16 cellular contexts compared by ENCODE assay signal in genomic region chr17:21170829-21171228, GRCh38. TPM values are rescaled to one million over a fixed set of nuclear protein-coding genes. Genes with fewer than 3 reads are reported as not detected.
DNase-seq lines count a peak whose midpoint lies in the region; ATAC-seq, FAIRE-seq and TF ChIP-seq lines count a peak whose summit lies in the region.
"Had no signal": no experiment of that assay in that cellular context is flagged by ENCODE, and none has a peak within 500 bp of the region (broad histone marks: within the 10 kb centered on the region; RNA-seq: fewer than 3 reads in every experiment).

No MANE protein-coding gene starts in this region.

- no peak for DNase-seq in CD4-positive, CD25-positive, alpha-beta regulatory T cell
- no peak for DNase-seq in HTR-8/SVneo (ENCODE audit: insufficient read length, low spot score)
- peak; percentile 17 for DNase-seq in ecto neural progenitor cell (ENCODE audit: low spot score)
- DNase-seq in gastrocnemius medialis = no peak
- no peak for DNase-seq in foreskin fibroblast
- DNase-seq in dorsolateral prefrontal cortex = no peak
- DNase-seq in NCI-H2081 treated with DMSO at 0.1 percent for 48 hours (lab: John Stamatoyannopoulos, UW) = no peak
- DNase-seq: CD4-positive, alpha-beta T cell; esophagus squamous epithelium; kidney; NCI-H1105; NK-92 treated with Interleukin-12 subunit alpha and Interleukin-12 subunit beta, amount 100 ng/mL, for 24 hours; stimulated activated CD4-positive, alpha-beta T cell treated with anti-CD3 and anti-CD28 coated beads, Interleukin-15, amount 100 ng/mL, for 24 hours had no signal

- peaks cover 15% of the 10 kb centered on the region for H3K36me3 ChIP-seq in CD4-positive, CD25-positive, alpha-beta regulatory T cell (ENCODE audit: control insufficient read depth, insufficient read depth, low read length)
- no peaks in the 10 kb centered on the region for H3K36me3 ChIP-seq in gastrocnemius medialis

- H3K9me3 Mint-ChIP-seq in CD4-positive, CD25-positive, alpha-beta regulatory T cell = no peaks in the 10 kb centered on the region
- H3K9me3 Mint-ChIP-seq: CD4-positive, alpha-beta T cell had no signal

- H3K27ac ChIP-seq in CD4-positive, CD25-positive, alpha-beta regulatory T cell (ENCODE audit: insufficient read depth, low read length, poor library complexity, severe bottlenecking) = no peak overlapping the region
- peak overlapping the region; percentile 92 to 98 (median 96) for H3K27ac ChIP-seq in gastrocnemius medialis
- H3K27ac ChIP-seq in dorsolateral prefrontal cortex = no peak overlapping the region
- H3K27ac ChIP-seq: KMS-11 had no signal

- H3K4me1 Mint-ChIP-seq in CD4-positive, CD25-positive, alpha-beta regulatory T cell = peaks cover 0 to 17% (median 12%) of the 10 kb centered on the region in 4 donors

- no peak overlapping the region for H3K4me3 ChIP-seq in CD4-positive, CD25-positive, alpha-beta regulatory T cell (ENCODE audit: low read depth, low read length)
- H3K4me3 ChIP-seq in gastrocnemius medialis = no peak overlapping the region
- H3K4me3 ChIP-seq in foreskin fibroblast (ENCODE audit: low read depth in 1 of 2, low read length in 2 of 2) = no peak overlapping the region
- no peak overlapping the region for H3K4me3 ChIP-seq in dorsolateral prefrontal cortex
- H3K4me3 ChIP-seq: esophagus squamous epithelium had no signal

- H3K27me3 Mint-ChIP-seq in CD4-positive, CD25-positive, alpha-beta regulatory T cell = no peaks in the 10 kb centered on the region
- H3K27me3 Mint-ChIP-seq: CD4-positive, alpha-beta T cell had no signal

- peak; percentile 13 for FAIRE-seq in HTR-8/SVneo (lab: Jason Lieb, UNC)
- FAIRE-seq: colon, H1, kidney had no signal

- H3K9me3 ChIP-seq in CD4-positive, CD25-positive, alpha-beta regulatory T cell (ENCODE audit: control insufficient read depth in 2 of 2, low read length in 2 of 2) = no peaks in the 10 kb centered on the region
- no peaks in the 10 kb centered on the region for H3K9me3 ChIP-seq in gastrocnemius medialis
- H3K9me3 ChIP-seq: esophagus squamous epithelium had no signal

- H3K27me3 ChIP-seq in CD4-positive, CD25-positive, alpha-beta regulatory T cell (ENCODE audit: control insufficient read depth, insufficient read depth, low read length) = no peaks in the 10 kb centered on the region
- H3K27me3 ChIP-seq in gastrocnemius medialis = no peaks in the 10 kb centered on the region
- H3K27me3 ChIP-seq in dorsolateral prefrontal cortex = no peaks in the 10 kb centered on the region
- H3K27me3 ChIP-seq: esophagus squamous epithelium had no signal

- no peaks in the 10 kb centered on the region for H3K4me1 ChIP-seq in CD4-positive, CD25-positive, alpha-beta regulatory T cell (ENCODE audit: control insufficient read depth, insufficient read depth, low read length, poor library complexity, severe bottlenecking)
- H3K4me1 ChIP-seq in gastrocnemius medialis = peaks cover 86 to 92% of the 10 kb centered on the region in 2 donors

- H3K4me3 Mint-ChIP-seq in CD4-positive, CD25-positive, alpha-beta regulatory T cell = no peak overlapping the region
- H3K4me3 Mint-ChIP-seq: CD4-positive, alpha-beta T cell had no signal

- ATAC-seq in CD4-positive, CD25-positive, alpha-beta regulatory T cell (ENCODE audit: low read depth in 2 of 2) = no peak
- ATAC-seq in gastrocnemius medialis = no peak

- no peak for TF ChIP-seq CTCF in gastrocnemius medialis (IDR thresholded peaks at IDR 0.05 in 4 of 5, conservative IDR thresholded peaks at IDR 0.05 in 1 of 5)
- TF ChIP-seq CTCF in foreskin fibroblast (IDR thresholded peaks at IDR 0.05; ENCODE audit: low read depth, low read length) = no peak
- TF ChIP-seq CTCF in dorsolateral prefrontal cortex (IDR thresholded peaks at IDR 0.05 in 54 of 56, conservative IDR thresholded peaks at IDR 0.05 in 2 of 56; ENCODE audit: low read depth in 1 of 56, partially characterized antibody in 56 of 56) = no peak

- no peak for TF ChIP-seq POLR2A in gastrocnemius medialis (IDR thresholded peaks at IDR 0.05)

- in situ Hi-C loops in gastrocnemius medialis (cut with MboI; ENCODE audit: low sequenced_read_pairs in 4 of 4) = no loop called here

- H3K36me3 Mint-ChIP-seq in CD4-positive, CD25-positive, alpha-beta regulatory T cell = peaks cover 24% of the 10 kb centered on the region

- H3K27ac Mint-ChIP-seq in CD4-positive, CD25-positive, alpha-beta regulatory T cell = peak overlapping the region in 2 of 3 donors; percentile 25 to 63

- intact Hi-C loops in gastrocnemius medialis (cut with DNase I; ENCODE audit: low total_unique reads) = no loop called here
- intact Hi-C loops in dorsolateral prefrontal cortex (cut with DNase I) = no loop called here

RNA-seq across cellular contexts. Expression of gene TMEM11, which starts 43.1 kb away (rescaled TPM):
- total RNA-seq in CD4-positive, CD25-positive, alpha-beta regulatory T cell = 16.1 TPM
- 10 to 100 TPM; 30.8 to 50.3 (median 45.6) TPM for polyA plus RNA-seq in CD4-positive, CD25-positive, alpha-beta regulatory T cell
- total RNA-seq in gastrocnemius medialis (100 to 1,000 TPM in 2 of 4 donors, 10 to 100 TPM in 2; 70.6 to 131 (median 90.9) TPM), dorsolateral prefrontal cortex (10 to 100 TPM; 11.9 to 23.7 (median 17.4) TPM)

RNA-seq across cellular contexts. Expression of gene DHRS7B, which starts 44.1 kb away (rescaled TPM):
- 7.6 TPM for total RNA-seq in CD4-positive, CD25-positive, alpha-beta regulatory T cell
- polyA plus RNA-seq in CD4-positive, CD25-positive, alpha-beta regulatory T cell = 10 to 100 TPM; 11.8 to 17.2 (median 14.0) TPM
- 10 to 100 TPM; 35.7 to 73.2 (median 43.2) TPM for total RNA-seq in gastrocnemius medialis
- total RNA-seq in dorsolateral prefrontal cortex = 10 to 100 TPM; 13.4 to 31.5 (median 21.3) TPM

Comparison
In these comparisons a context has a peak if more than half of its experiments do, and no peak if none do; other contexts are left out.
1. H3K27ac ChIP-seq: peak in gastrocnemius medialis (4 of 4); none in CD4-positive, CD25-positive, alpha-beta regulatory T cell (single experiment) and dorsolateral prefrontal cortex (0 of 59).